8 cellular contexts compared by ENCODE assay signal in genomic region chr1:52633291-52633754, GRCh38. TPM values are rescaled to one million over a fixed set of nuclear protein-coding genes. Genes with fewer than 3 reads are reported as not detected.
DNase-seq lines count a peak whose midpoint lies in the region; ATAC-seq and TF ChIP-seq lines count a peak whose summit lies in the region.

No MANE protein-coding gene starts in this region.

- peak overlapping the region; percentile 89 to 98 (median 98) for H3K27ac Mint-ChIP-seq in CD4-positive, CD25-positive, alpha-beta regulatory T cell
- H3K27ac Mint-ChIP-seq in stimulated activated naive CD8-positive, alpha-beta T cell treated with anti-CD3 and anti-CD28 coated beads, Interleukin-15, amount 100 ng/mL, for 72 hours, result peak overlapping the region; percentile 89 to 94

- no peaks in the 10 kb centered on the region for H3F3A ChIP-seq in OCI-LY1 (ENCODE audit: insufficient read depth, low read length)
- peaks cover 21% of the 10 kb centered on the region for H3F3A ChIP-seq in MM.1S (ENCODE audit: insufficient read depth, low read length)

- H3K9ac ChIP-seq in OCI-LY1 (ENCODE audit: low read length) (peak overlapping the region; percentile 72), adipocyte (ENCODE audit: low read length) (no peak overlapping the region), MM.1S (ENCODE audit: low read length) (no peak overlapping the region)

- peaks cover 6% of the 10 kb centered on the region for H3K27me3 Mint-ChIP-seq in CD4-positive, CD25-positive, alpha-beta regulatory T cell
- H3K27me3 Mint-ChIP-seq in stimulated activated naive CD8-positive, alpha-beta T cell treated with anti-CD3 and anti-CD28 coated beads, Interleukin-15, amount 100 ng/mL, for 72 hours, result no peaks in the 10 kb centered on the region

- H3K4me3 Mint-ChIP-seq in CD4-positive, CD25-positive, alpha-beta regulatory T cell, result peak overlapping the region; percentile 93 to 97 (median 95)
- H3K4me3 Mint-ChIP-seq in stimulated activated naive CD8-positive, alpha-beta T cell treated with anti-CD3 and anti-CD28 coated beads, Interleukin-15, amount 100 ng/mL, for 72 hours, result peak overlapping the region; percentile 86 to 89

- H2AFZ ChIP-seq in OCI-LY1 (ENCODE audit: low read length) (no peak overlapping the region), MM.1S (ENCODE audit: low read length) (no peak overlapping the region)

- no peak for TF ChIP-seq CTCF in OCI-LY1 (IDR thresholded peaks at IDR 0.05; ENCODE audit: low read length)
- TF ChIP-seq CTCF in MM.1S (IDR thresholded peaks at IDR 0.05; ENCODE audit: low read length), result no peak

- no peaks in the 10 kb centered on the region for H3K36me3 ChIP-seq in CD4-positive, CD25-positive, alpha-beta regulatory T cell (ENCODE audit: control insufficient read depth, insufficient read depth, low read length)
- H3K36me3 ChIP-seq in OCI-LY1 (ENCODE audit: insufficient read depth, low read length) (no peaks in the 10 kb centered on the region; the same call in 1 of the 2 replicates), adipocyte (ENCODE audit: control insufficient read depth, insufficient read depth, low read length, severe bottlenecking) (no peaks in the 10 kb centered on the region), MM.1S (replicated peaks; ENCODE audit: insufficient read depth, low read length) (no peaks in the 10 kb centered on the region)

- H3K9me3 ChIP-seq in CD4-positive, CD25-positive, alpha-beta regulatory T cell (ENCODE audit: control insufficient read depth in 2 of 2, low read length in 2 of 2), result no peaks in the 10 kb centered on the region
- H3K9me3 ChIP-seq in OCI-LY1 (ENCODE audit: low read length), result no peaks in the 10 kb centered on the region
- H3K9me3 ChIP-seq in adipocyte (ENCODE audit: control insufficient read depth, low read length), result peaks cover 5% of the 10 kb centered on the region
- H3K9me3 ChIP-seq in MM.1S (replicated peaks; ENCODE audit: insufficient read depth, low read length), result no peaks in the 10 kb centered on the region

- H3K4me2 ChIP-seq in OCI-LY1 (ENCODE audit: low read length), result peak overlapping the region; percentile 80
- no peak overlapping the region for H3K4me2 ChIP-seq in MM.1S (ENCODE audit: low read depth, low read length)

- H4K20me1 ChIP-seq in OCI-LY1 (ENCODE audit: insufficient read depth, low read length) (no peaks in the 10 kb centered on the region), MM.1S (ENCODE audit: insufficient read depth, low read length) (no peaks in the 10 kb centered on the region)

- H3K27me3 ChIP-seq in CD4-positive, CD25-positive, alpha-beta regulatory T cell (ENCODE audit: control insufficient read depth, insufficient read depth, low read length), result no peaks in the 10 kb centered on the region
- no peaks in the 10 kb centered on the region for H3K27me3 ChIP-seq in OCI-LY1 (ENCODE audit: insufficient read depth, low read length)
- peaks cover 53% of the 10 kb centered on the region for H3K27me3 ChIP-seq in adipocyte (replicated peaks; ENCODE audit: control insufficient read depth, insufficient read depth, low read length)
- no peaks in the 10 kb centered on the region for H3K27me3 ChIP-seq in MM.1S (replicated peaks; ENCODE audit: insufficient read depth, low read length)

- peak in 1 of 3 donors; percentile 57 for DNase-seq in CD4-positive, CD25-positive, alpha-beta regulatory T cell
- DNase-seq in adipocyte (ENCODE audit: low read depth), result peak; percentile 42
- DNase-seq in left kidney (ENCODE audit: low read depth, low spot score), result peak; percentile 75
- DNase-seq in stimulated activated naive CD8-positive, alpha-beta T cell treated with anti-CD3 and anti-CD28 coated beads, Interleukin-15, amount 100 ng/mL, for 72 hours, result peak; percentile 48 to 54
- DNase-seq in D341Med (ENCODE audit: low spot score), result no peak
- no peak for DNase-seq in MM.1S
- DNase-seq in GDM1 (lab: John Stamatoyannopoulos, UW), result no peak

- H3K36me3 Mint-ChIP-seq in CD4-positive, CD25-positive, alpha-beta regulatory T cell, result peaks cover 14% of the 10 kb centered on the region

- peak overlapping the region; percentile 78 for H3K4me3 ChIP-seq in CD4-positive, CD25-positive, alpha-beta regulatory T cell (ENCODE audit: low read depth, low read length)
- H3K4me3 ChIP-seq in OCI-LY1 (ENCODE audit: low read depth, low read length, poor library complexity, severe bottlenecking) (peak overlapping the region; percentile 66), adipocyte (ENCODE audit: low read length) (no peak overlapping the region), MM.1S (ENCODE audit: low read length) (no peak overlapping the region)

- ATAC-seq in CD4-positive, CD25-positive, alpha-beta regulatory T cell (ENCODE audit: low read depth in 2 of 2), result peak; percentile 12 to 15
- peak; percentile 26 for ATAC-seq in stimulated activated naive CD8-positive, alpha-beta T cell treated with anti-CD3 and anti-CD28 coated beads, Interleukin-15, amount 100 ng/mL, for 72 hours

- H3K9me2 ChIP-seq in OCI-LY1 (ENCODE audit: low read depth, low read length), result no peaks in the 10 kb centered on the region
- no peaks in the 10 kb centered on the region for H3K9me2 ChIP-seq in MM.1S (replicated peaks; ENCODE audit: insufficient read depth, low read length)

- H3K79me2 ChIP-seq in OCI-LY1 (ENCODE audit: insufficient read depth, low read length), result no peaks in the 10 kb centered on the region; the same call in 1 of the 2 replicates
- H3K79me2 ChIP-seq in MM.1S (ENCODE audit: low read length), result no peaks in the 10 kb centered on the region

- H3K4me1 Mint-ChIP-seq in CD4-positive, CD25-positive, alpha-beta regulatory T cell, result peaks cover 23 to 75% (median 44%) of the 10 kb centered on the region in 4 donors
- peaks cover 79% of the 10 kb centered on the region for H3K4me1 Mint-ChIP-seq in stimulated activated naive CD8-positive, alpha-beta T cell treated with anti-CD3 and anti-CD28 coated beads, Interleukin-15, amount 100 ng/mL, for 72 hours

- H3K27ac ChIP-seq in CD4-positive, CD25-positive, alpha-beta regulatory T cell (ENCODE audit: insufficient read depth, low read length, poor library complexity, severe bottlenecking), result peak overlapping the region; percentile 92
- H3K27ac ChIP-seq in OCI-LY1 (ENCODE audit: low read depth, low read length, poor library complexity, severe bottlenecking) (peak overlapping the region; percentile 98), MM.1S (ENCODE audit: low read length) (no peak overlapping the region)

- peaks cover 66% of the 10 kb centered on the region for H3K4me1 ChIP-seq in CD4-positive, CD25-positive, alpha-beta regulatory T cell (ENCODE audit: control insufficient read depth, insufficient read depth, low read length, poor library complexity, severe bottlenecking)
- H3K4me1 ChIP-seq in OCI-LY1 (ENCODE audit: insufficient read depth, low read length, severe bottlenecking) (peaks cover 96% of the 10 kb centered on the region), adipocyte (ENCODE audit: control insufficient read depth, insufficient read depth, low read length) (no peaks in the 10 kb centered on the region), MM.1S (ENCODE audit: low read length) (peaks cover 31% of the 10 kb centered on the region)

- H3K9me3 Mint-ChIP-seq in CD4-positive, CD25-positive, alpha-beta regulatory T cell, result no peaks in the 10 kb centered on the region
- no peaks in the 10 kb centered on the region for H3K9me3 Mint-ChIP-seq in stimulated activated naive CD8-positive, alpha-beta T cell treated with anti-CD3 and anti-CD28 coated beads, Interleukin-15, amount 100 ng/mL, for 72 hours

RNA-seq across cellular contexts. Expression of gene SHISAL2A, which starts 0.4 kb away (rescaled TPM):
- total RNA-seq in CD4-positive, CD25-positive, alpha-beta regulatory T cell, result 27.2 TPM
- polyA plus RNA-seq in CD4-positive, CD25-positive, alpha-beta regulatory T cell, result 1 to 10 TPM; 4.3 to 8.0 (median 5.8) TPM

RNA-seq across cellular contexts. Expression of gene GPX7, which starts 31.2 kb away (rescaled TPM):
- total RNA-seq in CD4-positive, CD25-positive, alpha-beta regulatory T cell, result 12.3 TPM
- polyA plus RNA-seq in CD4-positive, CD25-positive, alpha-beta regulatory T cell, result 10 to 100 TPM; 31.8 to 43.5 (median 36.0) TPM

Comparison
In these comparisons a context has a peak if more than half of its experiments do, and no peak if none do; other contexts are left out.
1. DNase-seq: peak in adipocyte (single experiment), left kidney (single experiment) and stimulated activated naive CD8-positive, alpha-beta T cell treated with anti-CD3 and anti-CD28 coated beads, Interleukin-15, amount 100 ng/mL, for 72 hours (2 of 2); none in D341Med (single experiment), MM.1S (single experiment) and GDM1 (single experiment).
2. H3K4me3 ChIP-seq: peak in CD4-positive, CD25-positive, alpha-beta regulatory T cell (single experiment) and OCI-LY1 (single experiment); none in adipocyte (single experiment) and MM.1S (single experiment).